In genomic region chr12:113186666-113187325, GRCh38 we compare ENCODE assay signal across 8 cellular contexts. TPM values are rescaled to one million over a fixed set of nuclear protein-coding genes. Genes with fewer than 3 reads are reported as not detected.
DNase-seq lines count a peak whose midpoint lies in the region; ATAC-seq and TF ChIP-seq lines count a peak whose summit lies in the region.

No MANE protein-coding gene starts in this region.

- intact Hi-C loops in CD14-positive monocyte (cut with micrococcal nuclease): loop anchor here in 1 of 2 donors (10.0 kb wide), 1 partner anchor 282 kb away; the partner anchor contains the start of gene OAS1
- intact Hi-C loops in dendritic cell treated with granulocyte-macrophage colony-stimulating factor and Interleukin-4, amounts not matched to agents 40 ng/mL and 50 ng/mL, for 4 days (cut with micrococcal nuclease): loop anchor here (5.0 kb wide), 1 partner anchor 36 kb away; the partner anchor contains the start of gene TPCN1

- no peaks in the 10 kb centered on the region for H3K27me3 ChIP-seq in Loucy (ENCODE audit: insufficient read depth, low read length, poor library complexity, severe bottlenecking)

- peak overlapping the region; percentile 91 for H3K4me2 ChIP-seq in Loucy (ENCODE audit: low read depth, low read length, poor library complexity, severe bottlenecking)

- peaks cover 36% of the 10 kb centered on the region for H3K4me1 ChIP-seq in Loucy (ENCODE audit: insufficient read depth, low read length, poor library complexity, severe bottlenecking)

- H3K9me3 Mint-ChIP-seq in CD14-positive monocyte (peaks cover 0 to 2% (median 0%) of the 10 kb centered on the region in 7 donors), nephron progenitor cell (no peaks in the 10 kb centered on the region)
- no peaks in the 10 kb centered on the region for H3K9me3 Mint-ChIP-seq in dendritic cell treated with granulocyte-macrophage colony-stimulating factor and Interleukin-4, amounts not matched to agents 40 ng/mL and 50 ng/mL, for 4 days

- H3F3A ChIP-seq in Loucy (ENCODE audit: low read depth): no peaks in the 10 kb centered on the region

- H3K4me3 ChIP-seq in Loucy (ENCODE audit: low read length, poor library complexity, severe bottlenecking): peak overlapping the region; percentile 73

- H4K20me1 ChIP-seq in Loucy (ENCODE audit: insufficient read depth, low read length, poor library complexity, severe bottlenecking): peaks cover 41% of the 10 kb centered on the region

- H3K27ac Mint-ChIP-seq in CD14-positive monocyte (peak overlapping the region in 4 of 7 donors; percentile 47 to 89 (median 72)), nephron progenitor cell (peak overlapping the region; percentile 96)
- H3K27ac Mint-ChIP-seq in dendritic cell treated with granulocyte-macrophage colony-stimulating factor and Interleukin-4, amounts not matched to agents 40 ng/mL and 50 ng/mL, for 4 days: peak overlapping the region; percentile 98

- no peaks in the 10 kb centered on the region for H3K9me2 ChIP-seq in Loucy (replicated peaks; ENCODE audit: low read depth, low read length)

- CTCF ChIA-PET in HEK293T (lab: Yijun Ruan, JAX): no interaction called here

- DNase-seq in CD14-positive monocyte (ENCODE audit: low spot score) (no peak), nephron progenitor cell (no peak), HEK293T (ENCODE audit: extremely low spot score) (no peak), HK-2 (ENCODE audit: unreplicated experiment) (no peak), EL (no peak)

- H3K4me1 Mint-ChIP-seq in CD14-positive monocyte: peaks cover 30% of the 10 kb centered on the region
- H3K4me1 Mint-ChIP-seq in dendritic cell treated with granulocyte-macrophage colony-stimulating factor and Interleukin-4, amounts not matched to agents 40 ng/mL and 50 ng/mL, for 4 days (ENCODE audit: low read depth): peaks cover 32% of the 10 kb centered on the region
- peaks cover 39% of the 10 kb centered on the region for H3K4me1 Mint-ChIP-seq in nephron progenitor cell

- no peaks in the 10 kb centered on the region for H3K9me3 ChIP-seq in Loucy (ENCODE audit: insufficient read depth, low read depth, low read length)

- H3K36me3 Mint-ChIP-seq in CD14-positive monocyte: peaks cover 26 to 51% of the 10 kb centered on the region in 2 donors
- peaks cover 77% of the 10 kb centered on the region for H3K36me3 Mint-ChIP-seq in dendritic cell treated with granulocyte-macrophage colony-stimulating factor and Interleukin-4, amounts not matched to agents 40 ng/mL and 50 ng/mL, for 4 days (ENCODE audit: low read depth)
- H3K36me3 Mint-ChIP-seq in nephron progenitor cell (ENCODE audit: low read depth): peaks cover 45% of the 10 kb centered on the region

- no peak overlapping the region for H2AFZ ChIP-seq in Loucy (ENCODE audit: low read length)

- peaks cover 56% of the 10 kb centered on the region for H3K79me2 ChIP-seq in Loucy (ENCODE audit: insufficient read depth, low read length)

- H3K4me3 Mint-ChIP-seq in CD14-positive monocyte: peak overlapping the region in 1 of 2 donors; percentile 96
- H3K4me3 Mint-ChIP-seq in dendritic cell treated with granulocyte-macrophage colony-stimulating factor and Interleukin-4, amounts not matched to agents 40 ng/mL and 50 ng/mL, for 4 days: peak overlapping the region; percentile 98
- peak overlapping the region; percentile 92 for H3K4me3 Mint-ChIP-seq in nephron progenitor cell

- ATAC-seq in GM19324 (IDR thresholded peaks at IDR 0.05; ENCODE audit: low FRiP score, unreplicated experiment): no peak

- POLR2A ChIA-PET in HEK293T (lab: Yijun Ruan, JAX): interaction anchor here (1.6 kb wide), 1 partner anchor 9 kb away, joined by 7 read pairs; no protein-coding TSS in a partner anchor

- H3K9ac ChIP-seq in Loucy (ENCODE audit: low read depth, low read length, poor library complexity, severe bottlenecking): peak overlapping the region; percentile 89

- TF ChIP-seq CTCF in CD14-positive monocyte (IDR thresholded peaks at IDR 0.05) (no peak), Loucy (conservative IDR thresholded peaks at IDR 0.05; ENCODE audit: low read length) (no peak), nephron progenitor cell (IDR thresholded peaks at IDR 0.05) (no peak)

- H3K27me3 Mint-ChIP-seq in CD14-positive monocyte (ENCODE audit: low read depth in 3 of 3) (peaks cover 0 to 1% (median 0%) of the 10 kb centered on the region in 3 donors), nephron progenitor cell (ENCODE audit: low read depth, poor library complexity) (no peaks in the 10 kb centered on the region)
- H3K27me3 Mint-ChIP-seq in dendritic cell treated with granulocyte-macrophage colony-stimulating factor and Interleukin-4, amounts not matched to agents 40 ng/mL and 50 ng/mL, for 4 days: no peaks in the 10 kb centered on the region

- peaks cover 5% of the 10 kb centered on the region; the same call in 1 of the 2 replicates for H3K36me3 ChIP-seq in Loucy (ENCODE audit: insufficient read depth, low read length)

TF ChIP-seq in HEK293T, 16 proteins besides CTCF, POLR2A, EP300 and RAD21:
- TF ChIP-seq BHLHE40 (IDR thresholded peaks at IDR 0.05; ENCODE audit: borderline replicate concordance): no peak
- no peak for TF ChIP-seq FOXA1 (IDR thresholded peaks at IDR 0.05)
- no peak for TF ChIP-seq NFRKB (IDR thresholded peaks at IDR 0.05)
- no peak for TF ChIP-seq CTBP1 (IDR thresholded peaks at IDR 0.05; ENCODE audit: borderline replicate concordance)
- no peak for TF ChIP-seq FOXK2 (IDR thresholded peaks at IDR 0.05)
- no peak for TF ChIP-seq ELF4 (IDR thresholded peaks at IDR 0.05)

RNA-seq across cellular contexts. Expression of gene RITA1, which starts 1.3 kb away (rescaled TPM):
- 10 to 100 TPM; 16.4 to 17.6 TPM for polyA plus RNA-seq in CD14-positive monocyte

RNA-seq across cellular contexts. Expression of gene DDX54, which starts 1.5 kb away (rescaled TPM):
- 10 to 100 TPM in 1 of 2 donors, 1 to 10 TPM in 1; 7.9 to 13.6 TPM for polyA plus RNA-seq in CD14-positive monocyte

RNA-seq across cellular contexts. Expression of gene TPCN1, which starts 34.5 kb away (rescaled TPM):
- 10 to 100 TPM; 20.4 to 34.9 TPM for polyA plus RNA-seq in CD14-positive monocyte

RNA-seq across cellular contexts. Expression of gene CFAP73, which starts 37.3 kb away (rescaled TPM):
- under 1 TPM in 1 of 2 donors, not detected in 1; 0.14 TPM for polyA plus RNA-seq in CD14-positive monocyte

RNA-seq across cellular contexts. Expression of gene RASAL1, which starts 51.2 kb away (rescaled TPM):
- not detected for polyA plus RNA-seq in CD14-positive monocyte
